ENCODE assay signal across 13 cellular contexts in the genomic region with DNA sequence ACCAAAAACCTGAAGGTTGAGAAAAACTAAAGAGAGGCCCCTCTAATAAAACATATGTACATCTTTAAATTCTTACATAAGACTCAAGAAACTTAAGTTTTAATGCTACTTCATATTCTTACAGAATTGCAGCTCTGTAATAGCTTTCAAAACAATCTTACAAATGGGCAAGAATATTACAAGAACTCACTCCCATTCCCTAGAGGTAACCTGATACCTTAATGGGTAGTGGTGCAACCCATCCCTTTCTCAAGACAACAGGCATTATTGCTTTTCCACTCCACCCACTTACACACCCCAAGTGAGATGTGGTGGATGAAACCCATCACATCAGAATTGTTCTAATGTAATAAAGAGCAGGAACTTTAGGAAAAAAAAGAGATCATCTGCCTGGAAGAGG.
A peak's percentile ranks its signal among the peaks of the same experiment; 100 is the strongest.
DNase-seq lines count a peak whose midpoint lies in the region; ATAC-seq and TF ChIP-seq lines count a peak whose summit lies in the region.
"Had no signal": no experiment of that assay in that cellular context is flagged by ENCODE, and none has a peak within 500 bp of the region (broad histone marks: within the 10 kb centered on the region; RNA-seq: fewer than 3 reads in every experiment).

No MANE protein-coding gene starts in this region.

- H2AK5ac ChIP-seq in trophoblast cell (ENCODE audit: low read length), result no peak overlapping the region

- H3K9ac ChIP-seq in trophoblast cell (ENCODE audit: low read length), result no peak overlapping the region

- H2BK12ac ChIP-seq in trophoblast cell (ENCODE audit: low read length), result no peak overlapping the region

- H4K12ac ChIP-seq in trophoblast cell (ENCODE audit: low read depth, low read length), result no peak overlapping the region

- POLR2A ChIA-PET in CD4-positive, alpha-beta T cell (lab: Charles Lee), result interaction anchor here (3.0 to 3.5 kb wide), 2 partner anchors 14 to 17 kb away, joined by 11 to 18 read pairs; no protein-coding TSS in a partner anchor

- CTCF ChIA-PET in CD4-positive, alpha-beta T cell (lab: Charles Lee), result no interaction called here

- peak overlapping the region; percentile 72 for H3K4me3 Mint-ChIP-seq in CD4-positive, alpha-beta T cell
- H3K4me3 Mint-ChIP-seq: nephron progenitor cell had no signal

- H2AFZ ChIP-seq in trophoblast cell (ENCODE audit: insufficient read depth, low read length, poor library complexity), result no peak overlapping the region

- peaks cover 27% of the 10 kb centered on the region for H3K79me2 ChIP-seq in trophoblast cell (ENCODE audit: control insufficient read depth, insufficient read depth, low read length, poor library complexity)

- intact Hi-C loops in CD4-positive, alpha-beta T cell (cut with DNase I, micrococcal nuclease), result loop anchor here in 1 of 2 experiments (2.0 to 5.0 kb wide), 2 partner anchors 17 to 37 kb away; no protein-coding TSS in a partner anchor

- TF ChIP-seq CTCF in CD4-positive, alpha-beta T cell (IDR thresholded peaks at IDR 0.05), result no peak
- no peak for TF ChIP-seq CTCF in NB4 (IDR thresholded peaks at IDR 0.05; ENCODE audit: low read depth, low read length)

- no peak for TF ChIP-seq POLR2A in NB4 (IDR thresholded peaks at IDR 0.05; ENCODE audit: extremely low read depth, insufficient read length)

- no peak overlapping the region for H2BK120ac ChIP-seq in trophoblast cell (ENCODE audit: insufficient read depth, low read length, poor library complexity)

- H3K79me1 ChIP-seq in trophoblast cell (ENCODE audit: low read length), result peaks cover 2% of the 10 kb centered on the region

- peak overlapping the region; percentile 67 for H3K27ac Mint-ChIP-seq in CD4-positive, alpha-beta T cell

- H3K4me1 ChIP-seq in trophoblast cell (ENCODE audit: control insufficient read depth in 1 of 2, insufficient read depth in 2 of 2, low read length in 2 of 2), result peaks cover 19 to 25% of the 10 kb centered on the region in 2 experiments

- H3K27me3 Mint-ChIP-seq in CD4-positive, alpha-beta T cell, result no peaks in the 10 kb centered on the region
- H3K27me3 Mint-ChIP-seq: stimulated activated naive CD8-positive, alpha-beta T cell treated with anti-CD3 and anti-CD28 coated beads, Interleukin-15, amount 100 ng/mL, for 72 hours had no signal

- H3K36me3 ChIP-seq in trophoblast cell (ENCODE audit: control insufficient read depth in 1 of 2, insufficient read depth in 2 of 2, low read length in 2 of 2), result peaks cover 0 to 2% of the 10 kb centered on the region in 2 experiments

- no peak overlapping the region for H4K91ac ChIP-seq in trophoblast cell (ENCODE audit: low read depth, low read length)

- no peak overlapping the region for H2BK5ac ChIP-seq in trophoblast cell (ENCODE audit: low read depth, low read length, poor library complexity)

- H4K8ac ChIP-seq in trophoblast cell (ENCODE audit: low read depth, low read length), result no peak overlapping the region

- no peak for ATAC-seq in CD4-positive, alpha-beta T cell (ENCODE audit: poor library complexity)
- ATAC-seq in GM18858 (IDR thresholded peaks at IDR 0.05; ENCODE audit: unreplicated experiment), result no peak
- no peak for ATAC-seq in GM18907 (IDR thresholded peaks at IDR 0.05; ENCODE audit: unreplicated experiment)
- ATAC-seq: stimulated activated naive CD8-positive, alpha-beta T cell treated with anti-CD3 and anti-CD28 coated beads, Interleukin-15, amount 100 ng/mL, for 72 hours had no signal

- no peak for DNase-seq in CD4-positive, alpha-beta T cell
- DNase-seq in NB4 (ENCODE audit: low read depth), result peak; percentile 77
- DNase-seq in epithelial cell of prostate (ENCODE audit: low read depth, low spot score), result no peak
- DNase-seq in trophoblast cell, result peak in 1 of 2 donors; percentile 56
- no peak for DNase-seq in NCI-H2029 treated with DMSO at 0.1 percent for 48 hours (lab: John Stamatoyannopoulos, UW)
- DNase-seq in NCI-H345 (lab: John Stamatoyannopoulos, UW), result no peak
- DNase-seq: activated CD4-positive, CD25-positive, alpha-beta regulatory T cell; activated naive CD4-positive, alpha-beta T cell; effector memory CD4-positive, alpha-beta T cell; nephron progenitor cell; stimulated activated naive CD8-positive, alpha-beta T cell treated with anti-CD3 and anti-CD28 coated beads, Interleukin-15, amount 100 ng/mL, for 72 hours had no signal

- no peaks in the 10 kb centered on the region for H3K27me3 ChIP-seq in CD4-positive, alpha-beta T cell (ENCODE audit: control insufficient read depth, insufficient read depth, low read length)
- H3K27me3 ChIP-seq in trophoblast cell (ENCODE audit: insufficient read depth, low read length), result no peaks in the 10 kb centered on the region

- no peaks in the 10 kb centered on the region for H3K36me3 Mint-ChIP-seq in CD4-positive, alpha-beta T cell (ENCODE audit: low read depth)

- no peak overlapping the region for H3K14ac ChIP-seq in trophoblast cell (ENCODE audit: low read length)

- H3K9me3 ChIP-seq in CD4-positive, alpha-beta T cell (ENCODE audit: control insufficient read depth, low read length), result no peaks in the 10 kb centered on the region
- H3K9me3 ChIP-seq in trophoblast cell (ENCODE audit: insufficient read depth, low read depth, low read length), result no peaks in the 10 kb centered on the region

- H3K23ac ChIP-seq in trophoblast cell (ENCODE audit: low read length), result no peak overlapping the region

- H3K4me3 ChIP-seq in NB4 (ENCODE audit: low read depth, low read length), result no peak overlapping the region
- no peak overlapping the region for H3K4me3 ChIP-seq in trophoblast cell (ENCODE audit: low read depth, low read length)

- H3K9me3 Mint-ChIP-seq in CD4-positive, alpha-beta T cell, result no peaks in the 10 kb centered on the region
- H3K9me3 Mint-ChIP-seq: nephron progenitor cell; stimulated activated naive CD8-positive, alpha-beta T cell treated with anti-CD3 and anti-CD28 coated beads, Interleukin-15, amount 100 ng/mL, for 72 hours had no signal

- H3K4me1 Mint-ChIP-seq in CD4-positive, alpha-beta T cell (ENCODE audit: low read depth), result peaks cover 97% of the 10 kb centered on the region

- H3K18ac ChIP-seq in trophoblast cell (ENCODE audit: low read length), result no peak overlapping the region

- peak overlapping the region; percentile 53 for H3K4ac ChIP-seq in trophoblast cell (ENCODE audit: low read depth, low read length)

- no peak overlapping the region for H3K27ac ChIP-seq in CD4-positive, alpha-beta T cell (ENCODE audit: low read depth, low read length)
- H3K27ac ChIP-seq in epithelial cell of prostate (peak overlapping the region; percentile 76), trophoblast cell (ENCODE audit: low read depth, low read length) (no peak overlapping the region)

- H3K4me2 ChIP-seq in trophoblast cell (ENCODE audit: low read length), result no peak overlapping the region
